ENCODE assay signal across 8 cellular contexts in genomic region chr11:111765320-111765983, GRCh38. TPM values are rescaled to one million over a fixed set of nuclear protein-coding genes. Genes with fewer than 3 reads are reported as not detected.
DNase-seq lines count a peak whose midpoint lies in the region; ATAC-seq and TF ChIP-seq lines count a peak whose summit lies in the region.

No MANE protein-coding gene starts in this region.

- WGBS in esophagus squamous epithelium, 2 donors = 1 to 2% methylated on average over 14 to 16 of the region's 28 CpGs

- no peak for DNase-seq in activated naive CD4-positive, alpha-beta T cell treated with Interleukin-2 at 50 U/mL for 16 hours
- DNase-seq in RWPE2 (ENCODE audit: low spot score) (no peak), esophagus squamous epithelium (lab: John Stamatoyannopoulos, UW) (no peak), NAMALWA (ENCODE audit: low spot score) (no peak), NCI-H187 treated with DMSO at 0.1 percent for 48 hours (lab: John Stamatoyannopoulos, UW) (no peak)

- H3K4me3 Mint-ChIP-seq in activated naive CD4-positive, alpha-beta T cell treated with anti-CD3 and anti-CD28 coated beads, Interleukin-2, amount 50 U/mL, for 24 hours = peak overlapping the region; percentile 95
- peak overlapping the region; percentile 92 to 99 (median 92) for H3K4me3 Mint-ChIP-seq in nephron

- no peaks in the 10 kb centered on the region for H3K27me3 Mint-ChIP-seq in activated naive CD4-positive, alpha-beta T cell treated with anti-CD3 and anti-CD28 coated beads, Interleukin-2, amount 50 U/mL, for 24 hours
- no peaks in the 10 kb centered on the region for H3K27me3 Mint-ChIP-seq in nephron (ENCODE audit: low read depth)

- peak overlapping the region; percentile 97 for H3K27ac Mint-ChIP-seq in activated naive CD4-positive, alpha-beta T cell treated with anti-CD3 and anti-CD28 coated beads, Interleukin-2, amount 50 U/mL, for 24 hours
- peak overlapping the region; percentile 34 to 89 (median 79) for H3K27ac Mint-ChIP-seq in nephron

- H3K27me3 ChIP-seq in RWPE2 (ENCODE audit: insufficient read depth, poor library complexity, severe bottlenecking) (no peaks in the 10 kb centered on the region), esophagus squamous epithelium (no peaks in the 10 kb centered on the region)

- intact Hi-C loops in esophagus squamous epithelium (cut with DNase I) = loop anchor here (5.0 kb wide), 1 partner anchor 163 kb away; the partner anchor contains the start of gene SIK2

- H3K4me1 ChIP-seq in RWPE2 (ENCODE audit: insufficient read depth, poor library complexity, severe bottlenecking) = peaks cover 4% of the 10 kb centered on the region
- peaks cover 6 to 42% (median 11%) of the 10 kb centered on the region in 3 donors for H3K4me1 ChIP-seq in esophagus squamous epithelium

- peaks cover 35% of the 10 kb centered on the region for H3K36me3 ChIP-seq in RWPE2 (ENCODE audit: low read depth)
- peaks cover 0 to 40% (median 6%) of the 10 kb centered on the region in 3 donors for H3K36me3 ChIP-seq in esophagus squamous epithelium

- ATAC-seq in HG02938 (IDR thresholded peaks at IDR 0.05; ENCODE audit: unreplicated experiment) (peak; percentile 28), RWPE2 (ENCODE audit: low read depth) (peak; percentile 45)

- H3K9me3 Mint-ChIP-seq in activated naive CD4-positive, alpha-beta T cell treated with anti-CD3 and anti-CD28 coated beads, Interleukin-2, amount 50 U/mL, for 24 hours = no peaks in the 10 kb centered on the region
- no peaks in the 10 kb centered on the region for H3K9me3 Mint-ChIP-seq in nephron

- TF ChIP-seq CTCF in RWPE2 (IDR thresholded peaks at IDR 0.05; ENCODE audit: poor library complexity, severe bottlenecking) (no peak), esophagus squamous epithelium (IDR thresholded peaks at IDR 0.05) (no peak), nephron (IDR thresholded peaks at IDR 0.05; ENCODE audit: unreplicated experiment in 3 of 3) (no peak)

- H3K4me3 ChIP-seq in RWPE2 (ENCODE audit: severe bottlenecking) (peak overlapping the region; percentile 78), esophagus squamous epithelium (peak overlapping the region; percentile 73 to 95 (median 82))

- H3K4me1 Mint-ChIP-seq in activated naive CD4-positive, alpha-beta T cell treated with anti-CD3 and anti-CD28 coated beads, Interleukin-2, amount 50 U/mL, for 24 hours = peaks cover 45% of the 10 kb centered on the region
- peaks cover 25% of the 10 kb centered on the region for H3K4me1 Mint-ChIP-seq in nephron

- H3K27ac ChIP-seq in RWPE2 (ENCODE audit: poor library complexity, severe bottlenecking) (peak overlapping the region; percentile 51), esophagus squamous epithelium (peak overlapping the region; percentile 79 to 95 (median 91))

- no peaks in the 10 kb centered on the region for H3K9me3 ChIP-seq in RWPE2 (ENCODE audit: severe bottlenecking)
- no peaks in the 10 kb centered on the region for H3K9me3 ChIP-seq in esophagus squamous epithelium

- TF ChIP-seq POLR2A in esophagus squamous epithelium (IDR thresholded peaks at IDR 0.05) = no peak

- peaks cover 13% of the 10 kb centered on the region for H3K36me3 Mint-ChIP-seq in activated naive CD4-positive, alpha-beta T cell treated with anti-CD3 and anti-CD28 coated beads, Interleukin-2, amount 50 U/mL, for 24 hours
- H3K36me3 Mint-ChIP-seq in nephron (ENCODE audit: low read depth) = peaks cover 32% of the 10 kb centered on the region

RNA-seq across cellular contexts. Expression of gene PPP2R1B, which starts 0.7 kb away (rescaled TPM):
- 10 to 100 TPM; 17.6 to 39.7 (median 27.7) TPM for total RNA-seq in esophagus squamous epithelium
